In genomic region chr16:21501869-21502667, GRCh38 we compare ENCODE assay signal across 9 cellular contexts.
DNase-seq lines count a peak whose midpoint lies in the region; ATAC-seq, FAIRE-seq and TF ChIP-seq lines count a peak whose summit lies in the region.
"Had no signal": no experiment of that assay in that cellular context is flagged by ENCODE, and none has a peak within 500 bp of the region (broad histone marks: within the 10 kb centered on the region; RNA-seq: fewer than 3 reads in every experiment).

No MANE protein-coding gene starts in this region.

- H3K36me3 ChIP-seq in BLaER1 treated with 17β-estradiol and CSF1 and Interleukin-3, amounts not matched to agents 10 nM and 100 nM = peaks cover 0 to 16% (median 3%) of the 10 kb centered on the region in 11 experiments; a peak in 6 of 22 replicates
- peaks cover 0 to 1% of the 10 kb centered on the region in 2 donors for H3K36me3 ChIP-seq in lung (ENCODE audit: control insufficient read depth in 2 of 2, insufficient read depth in 2 of 2, low read length in 2 of 2)

- peak; percentile 80 for ATAC-seq in HG03439 (IDR thresholded peaks at IDR 0.05; ENCODE audit: unreplicated experiment)
- ATAC-seq in lung (ENCODE audit: insufficient read depth, low FRiP score) = peak; percentile 99

- no peak for FAIRE-seq in GM19239 (lab: Jason Lieb, UNC)
- FAIRE-seq: islet of Langerhans had no signal

- H3K4me3 ChIP-seq in BLaER1 treated with 17β-estradiol and CSF1 and Interleukin-3, amounts not matched to agents 10 nM and 100 nM = peak overlapping the region; percentile 67 to 97 (median 89)
- peak overlapping the region; percentile 92 for H3K4me3 ChIP-seq in lung

- peak overlapping the region; percentile 73 to 97 (median 91) for H3K27ac ChIP-seq in BLaER1 treated with 17β-estradiol and CSF1 and Interleukin-3, amounts not matched to agents 10 nM and 100 nM
- H3K27ac ChIP-seq in lung (ENCODE audit: low read depth in 1 of 2, low read length in 1 of 2) = peak overlapping the region; percentile 97 to 99

- H4K20me1 ChIP-seq in BLaER1 treated with 17β-estradiol and CSF1 and Interleukin-3, amounts not matched to agents 10 nM and 100 nM = peaks cover 43 to 67% (median 59%) of the 10 kb centered on the region in 11 experiments; a peak in 21 of 22 replicates

- H3K4me2 ChIP-seq in BLaER1 treated with 17β-estradiol and CSF1 and Interleukin-3, amounts not matched to agents 10 nM and 100 nM = peak overlapping the region; percentile 76 to 97 (median 88)

- WGBS in lung, 2 donors = 0% methylated on average over 86 to 91 of the region's 91 CpGs

- H3K27me3 ChIP-seq in BLaER1 treated with 17β-estradiol and CSF1 and Interleukin-3, amounts not matched to agents 10 nM and 100 nM = no peaks in the 10 kb centered on the region
- no peaks in the 10 kb centered on the region for H3K27me3 ChIP-seq in lung (ENCODE audit: control insufficient read depth, insufficient read depth)

- peak; percentile 47 for DNase-seq in GM19239 (ENCODE audit: insufficient read length, low spot score)
- DNase-seq in NCI-H748 (lab: John Stamatoyannopoulos, UW; ENCODE audit: unreplicated experiment) = peak; percentile 90
- DNase-seq in activated CD8-positive, alpha-beta memory T cell treated with anti-CD3 and anti-CD28 coated beads for 1 hour (ENCODE audit: extremely low read depth in 1 of 2, low read depth in 1 of 2) = peak; percentile 55 to 84
- peak; percentile 86 for DNase-seq in effector CD4-positive, alpha-beta T cell
- DNase-seq in lung (ENCODE audit: low spot score) = peak; percentile 93
- DNase-seq in stimulated activated CD4-positive, alpha-beta T cell treated with anti-CD3 and anti-CD28 coated beads, TNF-alpha, amount 100 ng/mL, for 1 hour (ENCODE audit: low read depth in 3 of 3, low spot score in 1 of 3) = peak; percentile 69 to 84 (median 83)

- TF ChIP-seq CTCF in lung (IDR thresholded peaks at IDR 0.05; ENCODE audit: control extremely low read depth, extremely low read depth) = no peak

- H3K9me3 ChIP-seq in BLaER1 treated with 17β-estradiol and CSF1 and Interleukin-3, amounts not matched to agents 10 nM and 100 nM (replicated peaks in 1 of 11) = no peaks in the 10 kb centered on the region
- no peaks in the 10 kb centered on the region for H3K9me3 ChIP-seq in lung (ENCODE audit: control insufficient read depth in 2 of 2, insufficient read depth in 1 of 2, low read length in 1 of 2)

- peak overlapping the region; percentile 88 to 99 (median 94) for H3K9ac ChIP-seq in BLaER1 treated with 17β-estradiol and CSF1 and Interleukin-3, amounts not matched to agents 10 nM and 100 nM

- H3K4me1 ChIP-seq in BLaER1 treated with 17β-estradiol and CSF1 and Interleukin-3, amounts not matched to agents 10 nM and 100 nM = peaks cover 44 to 51% (median 47%) of the 10 kb centered on the region in 10 experiments
- H3K4me1 ChIP-seq in lung (ENCODE audit: control insufficient read depth in 2 of 2, insufficient read depth in 2 of 2, low read length in 2 of 2) = no peaks in the 10 kb centered on the region

Comparison
In these comparisons a context has a peak if more than half of its experiments do, and no peak if none do; other contexts are left out.
1. Peak in every context shown above with its lines: DNase-seq, ATAC-seq, H3K4me3 ChIP-seq and H3K27ac ChIP-seq.